In the genomic region with DNA sequence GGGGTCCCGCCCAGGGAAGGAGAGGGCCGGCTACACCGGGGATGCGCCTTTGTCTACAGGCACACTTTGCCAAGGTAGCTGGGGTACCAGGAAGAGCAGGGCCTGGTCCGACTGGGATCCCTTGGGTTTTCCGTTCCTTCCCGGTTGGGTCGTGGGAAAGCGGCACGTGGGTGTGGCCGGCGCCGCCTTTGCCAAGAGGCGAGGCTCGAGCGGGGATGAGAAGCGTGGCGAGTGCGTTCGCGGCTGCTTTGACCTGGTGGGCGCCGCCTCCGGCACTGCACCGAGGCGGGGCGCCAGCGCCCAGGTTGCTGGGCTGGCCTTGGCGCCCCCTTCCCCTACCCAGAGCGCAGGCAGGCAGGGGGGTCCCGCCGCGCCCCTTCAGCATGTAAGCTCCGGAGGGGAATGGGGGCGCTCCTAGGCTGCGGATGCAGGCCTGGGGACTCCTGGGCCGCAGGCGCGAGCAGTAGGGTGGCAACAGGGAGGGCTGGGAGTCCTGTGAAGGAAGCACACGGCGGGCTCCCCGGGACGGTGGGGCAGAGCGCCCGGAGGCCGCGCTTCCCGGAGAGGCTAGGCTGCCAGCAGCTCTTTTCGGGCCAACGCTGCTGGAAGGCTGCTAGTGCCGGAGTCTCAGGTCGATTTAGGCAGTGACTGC, we compare ENCODE assay signal across 9 cellular contexts. TPM values are rescaled to one million over a fixed set of nuclear protein-coding genes. Genes with fewer than 3 reads are reported as not detected.
A peak's percentile ranks its signal among the peaks of the same experiment; 100 is the strongest.
DNase-seq lines count a peak whose midpoint lies in the region; ATAC-seq, FAIRE-seq and TF ChIP-seq lines count a peak whose summit lies in the region.
"Had no signal": no experiment of that assay in that cellular context is flagged by ENCODE, and none has a peak within 500 bp of the region (broad histone marks: within the 10 kb centered on the region; RNA-seq: fewer than 3 reads in every experiment).

No MANE protein-coding gene starts in this region.

- H3K4me1 Mint-ChIP-seq in HFFc6 (ENCODE audit: low read depth) = peaks cover 20% of the 10 kb centered on the region

- H3K9me3 ChIP-seq in A549 = no peaks in the 10 kb centered on the region
- H3K9me3 ChIP-seq in duodenal mucosa (ENCODE audit: control insufficient read depth in 1 of 2, low read length in 2 of 2) = no peaks in the 10 kb centered on the region
- no peaks in the 10 kb centered on the region for H3K9me3 ChIP-seq in mesodermal cell (ENCODE audit: control insufficient read depth, low read length)

- DNase-seq in A549 (ENCODE audit: low read depth in 1 of 2, low spot score in 1 of 2) = peak in 1 of 2 experiments; percentile 25
- no peak for DNase-seq in HFFc6
- DNase-seq in dedifferentiated amniotic fluid mesenchymal stem cell (ENCODE audit: extremely low spot score) = no peak
- no peak for DNase-seq in sciatic nerve (ENCODE audit: low spot score)
- DNase-seq in Ammon's horn (ENCODE audit: low spot score) = no peak
- DNase-seq in Kasumi-1 (lab: John Stamatoyannopoulos, UW) = no peak
- DNase-seq: NCI-H2107 had no signal

- POLR2A ChIA-PET in A549 (lab: Yijun Ruan, JAX) = no interaction called here

- TF ChIP-seq EP300 in A549 (IDR thresholded peaks at IDR 0.05) = no peak

- H3K27me3 ChIP-seq in duodenal mucosa (ENCODE audit: control insufficient read depth in 1 of 2, insufficient read depth in 2 of 2, low read length in 2 of 2) = peaks cover 5 to 17% of the 10 kb centered on the region in 2 donors

- H3K27me3 Mint-ChIP-seq in HFFc6 (ENCODE audit: insufficient read depth) = peaks cover 14% of the 10 kb centered on the region

- H3K36me3 ChIP-seq in duodenal mucosa (ENCODE audit: control insufficient read depth in 1 of 2, insufficient read depth in 2 of 2, low read length in 2 of 2) = peaks cover 16 to 26% of the 10 kb centered on the region in 2 donors
- H3K36me3 ChIP-seq in mesodermal cell (ENCODE audit: control insufficient read depth, insufficient read depth, low read length) = peaks cover 21% of the 10 kb centered on the region

- no peak; a peak in 1 of 5 replicates for TF ChIP-seq RAD21 in A549 (conservative IDR thresholded peaks at IDR 0.05 in 1 of 2, IDR thresholded peaks at IDR 0.05 in 1 of 2)

- ATAC-seq in A549 (peak in 1 of 2 experiments; percentile 7; a peak in 3 of 6 replicates), sciatic nerve (no peak)

- no peak overlapping the region for H3K27ac Mint-ChIP-seq in HFFc6

- intact Hi-C loops in sciatic nerve (cut with DNase I) = no loop called here

- H3K4me1 ChIP-seq in A549 (peaks cover 26% of the 10 kb centered on the region), duodenal mucosa (ENCODE audit: control insufficient read depth in 1 of 2, insufficient read depth in 2 of 2, low read length in 2 of 2) (peaks cover 14 to 17% of the 10 kb centered on the region in 2 donors), mesodermal cell (ENCODE audit: control insufficient read depth, insufficient read depth, low read length, poor library complexity, severe bottlenecking) (peaks cover 11% of the 10 kb centered on the region)

- 62% methylated on average over 44 of the region's 52 CpGs for WGBS in A549 (ENCODE audit: missing lambda C conversion rate)
- WGBS in mesodermal cell (ENCODE audit: insufficient coverage in 2 of 2), 2 experiments = 2 to 3% methylated on average over 41 to 46 of the region's 52 CpGs

- no peaks in the 10 kb centered on the region for H3K9me3 Mint-ChIP-seq in HFFc6

- H3K27ac ChIP-seq in A549 (peak overlapping the region; percentile 88 to 94), duodenal mucosa (ENCODE audit: low read depth, low read length) (no peak overlapping the region), mesodermal cell (ENCODE audit: low read depth, low read length, severe bottlenecking) (no peak overlapping the region)

- H3K4me2 ChIP-seq in A549 = peak overlapping the region; percentile 84

- H3K4me3 Mint-ChIP-seq in HFFc6 = peak overlapping the region; percentile 73

- TF ChIP-seq CTCF in A549 (IDR thresholded peaks at IDR 0.05) = no peak
- no peak for TF ChIP-seq CTCF in HFFc6 (IDR thresholded peaks at IDR 0.05)

- peaks cover 5% of the 10 kb centered on the region for H3K36me3 Mint-ChIP-seq in HFFc6 (ENCODE audit: low read depth)

- CTCF ChIA-PET in A549 (lab: Yijun Ruan, JAX) = interaction anchor here (0.6 to 24.8 kb wide), 9 partner anchors 10 to 517 kb away, joined by 3 to 503 read pairs (median 4); no protein-coding TSS in a partner anchor

- H3K9ac ChIP-seq in duodenal mucosa (ENCODE audit: low read depth in 1 of 2, low read length in 2 of 2) = peak overlapping the region; percentile 25 to 47

- no peak for TF ChIP-seq POLR2A in A549 (IDR thresholded peaks at IDR 0.05; ENCODE audit: low read length)

- peak overlapping the region; percentile 91 for H3K4me3 ChIP-seq in A549
- H3K4me3 ChIP-seq in duodenal mucosa (ENCODE audit: low read depth in 1 of 2, low read length in 2 of 2) = peak overlapping the region; percentile 62 to 77
- H3K4me3 ChIP-seq in mesodermal cell (ENCODE audit: extremely low read depth, insufficient read depth, low read length, poor library complexity, severe bottlenecking) = peak overlapping the region; percentile 42

- FAIRE-seq in A549 (lab: Jason Lieb, UNC) = no peak

TF ChIP-seq in A549, 52 proteins besides CTCF, POLR2A, EP300 and RAD21:
- TF ChIP-seq E2F6 (IDR thresholded peaks at IDR 0.05; ENCODE audit: borderline replicate concordance, low read depth) (0 out of 2 replicates have a peak, but pooled peaks have one; percentile 28), ELK1 (IDR thresholded peaks at IDR 0.05; ENCODE audit: low read depth, low read length) (no peak)

RNA-seq across cellular contexts. Expression of gene HAS3, which starts 2.0 kb away (rescaled TPM):
- polyA plus RNA-seq in A549 (2011; rRNA removed) = 9.1 and 11.1 TPM in 2 replicates
- 23.0 and 37.0 TPM in 2 replicates for polyA plus RNA-seq in A549 (2012; cell fraction: cytosol; rRNA removed)
- polyA plus RNA-seq in A549 (2012; cell fraction: nucleus; rRNA removed) = 51.5 and 90.9 TPM in 2 replicates
- polyA plus RNA-seq in A549 (2017; fragmentation: RNase III; extraction: RNeasy Plus Mini Kit Qiagen cat#74134 plus additional on column Dnase treatment) = 12.4 to 18.6 TPM (median 14.1 TPM) in 3 replicates
- 16.0 and 17.6 TPM in 2 replicates for polyA minus RNA-seq in A549 (2011; rRNA and poly(A)+ RNA removed)
- 1 to 10 TPM; 1.5 to 2.1 (median 1.5) TPM for total RNA-seq in HFFc6 (2021; fragmentation: NEBNext Ultra II Directional; extraction: Animal tissue kit (Norgen Biotek cat#: 25700))
- 0.41 TPM for polyA plus RNA-seq in mesodermal cell (2013, experiment 1 of 2)
- polyA plus RNA-seq in mesodermal cell (2013, experiment 2 of 2) = 0.35 TPM
- total RNA-seq in sciatic nerve = 2.7 TPM

RNA-seq across cellular contexts. Expression of gene CHTF8, which starts 25.0 kb away (rescaled TPM):
- polyA plus RNA-seq in A549 (2011; rRNA removed) (81.6 and 113 TPM in 2 replicates), A549 (2017; fragmentation: RNase III; extraction: RNeasy Plus Mini Kit Qiagen cat#74134 plus additional on column Dnase treatment) (72.5 to 82.7 TPM (median 78.7 TPM) in 3 replicates)
- polyA plus RNA-seq in A549 (2012; cell fraction: cytosol; rRNA removed) = 64.0 and 84.3 TPM in 2 replicates
- 57.0 and 81.5 TPM in 2 replicates for polyA plus RNA-seq in A549 (2012; cell fraction: nucleus; rRNA removed)
- polyA minus RNA-seq in A549 (2011; rRNA and poly(A)+ RNA removed) = 132 and 175 TPM in 2 replicates
- 100 to 1,000 TPM; 103 to 149 (median 125) TPM for total RNA-seq in HFFc6 (2021; fragmentation: NEBNext Ultra II Directional; extraction: Animal tissue kit (Norgen Biotek cat#: 25700))
- polyA plus RNA-seq in mesodermal cell (2013, experiment 1 of 2) = 116 TPM
- polyA plus RNA-seq in mesodermal cell (2013, experiment 2 of 2) = 99.3 TPM
- 65.1 TPM for total RNA-seq in sciatic nerve

RNA-seq across cellular contexts. Expression of gene UTP4, which starts 25.0 kb away (rescaled TPM):
- polyA plus RNA-seq in A549 (2011; rRNA removed) = 118 TPM in 2 replicates
- polyA plus RNA-seq in A549 (2012; cell fraction: cytosol; rRNA removed) = 97.9 and 112 TPM in 2 replicates
- polyA plus RNA-seq in A549 (2012; cell fraction: nucleus; rRNA removed) = 101 and 109 TPM in 2 replicates
- 77.1 to 87.3 TPM (median 78.8 TPM) in 3 replicates for polyA plus RNA-seq in A549 (2017; fragmentation: RNase III; extraction: RNeasy Plus Mini Kit Qiagen cat#74134 plus additional on column Dnase treatment)
- 132 and 150 TPM in 2 replicates for polyA minus RNA-seq in A549 (2011; rRNA and poly(A)+ RNA removed)
- total RNA-seq in HFFc6 (2021; fragmentation: NEBNext Ultra II Directional; extraction: Animal tissue kit (Norgen Biotek cat#: 25700)) = 10 to 100 TPM; 64.1 to 82.4 (median 69.6) TPM
- 37.2 TPM for polyA plus RNA-seq in mesodermal cell (2013, experiment 1 of 2)
- polyA plus RNA-seq in mesodermal cell (2013, experiment 2 of 2) = 33.0 TPM
- total RNA-seq in sciatic nerve = 40.1 TPM

Comparison
In these comparisons a context has a peak if more than half of its experiments do, and no peak if none do; other contexts are left out.
1. H3K27ac ChIP-seq: peak in A549 (2 of 2); none in duodenal mucosa (single experiment) and mesodermal cell (single experiment).
2. Peak in every context shown above with its lines, with median percentiles within 50 percentile points of each other: H3K4me3 ChIP-seq.